Comparison of ENCODE assay signal across 32 cellular contexts in genomic region chr7:120617239-120617638, GRCh38.
A peak's percentile ranks its signal among the peaks of the same experiment; 100 is the strongest.
DNase-seq lines count a peak whose midpoint lies in the region; ATAC-seq, FAIRE-seq and TF ChIP-seq lines count a peak whose summit lies in the region.
"Had no signal": no experiment of that assay in that cellular context is flagged by ENCODE, and none has a peak within 500 bp of the region (broad histone marks: within the 10 kb centered on the region; RNA-seq: fewer than 3 reads in every experiment).

No MANE protein-coding gene starts in this region.

- intact Hi-C loops in colonic mucosa (cut with DNase I) (no loop called here), cardiac septum (cut with DNase I) (no loop called here)

- no peak overlapping the region for H3K9ac ChIP-seq in colonic mucosa (ENCODE audit: low read depth in 2 of 2, low read length in 2 of 2)
- H3K9ac ChIP-seq: GM23248 had no signal

- no peak for FAIRE-seq in small intestine (lab: Jason Lieb, UNC)
- FAIRE-seq: HTR-8/SVneo, K562, kidney, TTC549 had no signal

- no peak overlapping the region for H3K4me3 ChIP-seq in small intestine (ENCODE audit: low read depth in 1 of 2, low read length in 2 of 2)
- H3K4me3 ChIP-seq in colonic mucosa: no peak overlapping the region
- H3K4me3 ChIP-seq: GM23248, K562, SK-N-MC, skin epidermis, stomach, thyroid gland had no signal

- H3K9me3 ChIP-seq in small intestine (ENCODE audit: control insufficient read depth, low read depth) (no peaks in the 10 kb centered on the region), colonic mucosa (no peaks in the 10 kb centered on the region)
- H3K9me3 ChIP-seq: thyroid gland had no signal

- WGBS in small intestine, 3 donors: 70 to 75% (median 73%) methylated on average over 3 of the region's 3 CpGs

- H3K4me1 ChIP-seq in small intestine (ENCODE audit: control insufficient read depth in 2 of 2, insufficient read depth in 1 of 2, low read depth in 1 of 2, low read length in 1 of 2) (no peaks in the 10 kb centered on the region), colonic mucosa (no peaks in the 10 kb centered on the region)
- H3K4me1 ChIP-seq: stomach, thyroid gland had no signal

- no peaks in the 10 kb centered on the region for H3K27me3 ChIP-seq in small intestine (ENCODE audit: control insufficient read depth in 2 of 2, insufficient read depth in 2 of 2, low read length in 2 of 2)
- H3K27me3 ChIP-seq in colonic mucosa: no peaks in the 10 kb centered on the region
- H3K27me3 ChIP-seq: brain microvascular endothelial cell, stomach, thyroid gland had no signal

- H3K36me3 ChIP-seq in small intestine (ENCODE audit: control insufficient read depth in 2 of 2, insufficient read depth in 2 of 2, low read length in 2 of 2) (no peaks in the 10 kb centered on the region), colonic mucosa (no peaks in the 10 kb centered on the region)
- H3K36me3 ChIP-seq: brain microvascular endothelial cell, stomach, thyroid gland had no signal

- ATAC-seq in GM18498 (IDR thresholded peaks at IDR 0.05; ENCODE audit: unreplicated experiment): peak; percentile 58
- ATAC-seq in GM19043 (IDR thresholded peaks at IDR 0.05; ENCODE audit: low read depth, unreplicated experiment): peak; percentile 56
- peak; percentile 65 for ATAC-seq in GM21390 (IDR thresholded peaks at IDR 0.05; ENCODE audit: unreplicated experiment)
- ATAC-seq in HG03342 (IDR thresholded peaks at IDR 0.05; ENCODE audit: unreplicated experiment): peak; percentile 52
- ATAC-seq: K562; naive thymus-derived CD4-positive, alpha-beta T cell had no signal

- H3K27ac ChIP-seq in small intestine (ENCODE audit: low read depth in 1 of 2, low read length in 1 of 2): no peak overlapping the region
- H3K27ac ChIP-seq in colonic mucosa: no peak overlapping the region
- H3K27ac ChIP-seq: brain microvascular endothelial cell, GM23248, SK-N-MC, skin epidermis, stomach, thyroid gland had no signal

- DNase-seq in small intestine (no peak), NCI-H1417 (lab: John Stamatoyannopoulos, UW) (no peak), colonic mucosa (no peak), cardiac septum (ENCODE audit: low spot score) (no peak)
- DNase-seq: 8988T; activated CD4-positive, alpha-beta memory T cell treated with anti-CD3 and anti-CD28 coated beads for 36 hours; activated CD8-positive, alpha-beta memory T cell treated with anti-CD3 and anti-CD28 coated beads, Interleukin-2, amount 50 U/mL, for 48 hours; activated naive CD4-positive, alpha-beta T cell treated with anti-CD3 and anti-CD28 coated beads, Interleukin-2, amount 10 ng/mL, durations not matched to agents 7 days and 5 days; amniotic stem cell; brain microvascular endothelial cell; effector CD4-positive, alpha-beta T cell; GM23248; head of caudate nucleus; HFFc6; kidney; naive thymus-derived CD4-positive, alpha-beta T cell; NCI-H446; OCI-M1; retina; stimulated activated CD4-positive, alpha-beta T cell treated with anti-CD3 and anti-CD28 coated beads, Interleukin-1b, Interleukin-23, amount 100 ng/mL, for 48 hours; stimulated activated CD8-positive, alpha-beta memory T cell treated with anti-CD3 and anti-CD28 coated beads, Interleukin-4, amount 100 ng/mL, for 48 hours; stomach; thyroid gland had no signal

- no peak for TF ChIP-seq CTCF in colonic mucosa (IDR thresholded peaks at IDR 0.05)
